24 cellular contexts compared by ENCODE assay signal in the genomic region with DNA sequence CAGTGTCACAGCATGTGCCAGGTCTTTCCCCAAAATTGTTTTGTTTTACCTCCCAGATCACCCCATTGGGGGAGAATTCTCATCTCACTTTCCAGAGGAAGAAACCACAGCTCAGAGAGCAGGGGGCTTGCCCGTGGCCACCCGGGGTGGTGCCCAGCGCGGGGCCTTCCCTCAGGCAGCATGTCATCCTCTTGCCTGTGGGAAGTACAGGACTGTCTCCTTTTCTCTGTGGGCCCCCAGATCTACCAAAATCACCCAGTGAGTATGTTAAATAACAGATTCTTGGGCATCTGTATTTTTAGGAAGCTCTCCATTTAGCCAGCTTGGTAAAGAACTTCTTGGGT. TPM values are rescaled to one million over a fixed set of nuclear protein-coding genes. Genes with fewer than 3 reads are reported as not detected.
A peak's percentile ranks its signal among the peaks of the same experiment; 100 is the strongest.
DNase-seq lines count a peak whose midpoint lies in the region; ATAC-seq and TF ChIP-seq lines count a peak whose summit lies in the region.
"Had no signal": no experiment of that assay in that cellular context is flagged by ENCODE, and none has a peak within 500 bp of the region (broad histone marks: within the 10 kb centered on the region; RNA-seq: fewer than 3 reads in every experiment).

No MANE protein-coding gene starts in this region.

- no peak for TF ChIP-seq POLR2A in heart left ventricle (IDR thresholded peaks at IDR 0.05)
- TF ChIP-seq POLR2A in sigmoid colon (IDR thresholded peaks at IDR 0.05): no peak
- no peak for TF ChIP-seq POLR2A in uterus (IDR thresholded peaks at IDR 0.05)

- POLR2A ChIA-PET in naive thymus-derived CD4-positive, alpha-beta T cell (lab: Charles Lee): no interaction called here

- H3K27ac ChIP-seq in heart left ventricle (peak overlapping the region; percentile 55 to 91 (median 80)), sigmoid colon (peak overlapping the region; percentile 19 to 60 (median 42)), uterus (peak overlapping the region; percentile 51 to 61)
- no peak overlapping the region for H3K27ac ChIP-seq in naive thymus-derived CD4-positive, alpha-beta T cell (ENCODE audit: low read depth, low read length)
- H3K27ac ChIP-seq: parathyroid adenoma had no signal

- H3K4me1 ChIP-seq in heart left ventricle (peaks cover 0 to 50% (median 34%) of the 10 kb centered on the region in 12 donors), sigmoid colon (peaks cover 0 to 20% (median 6%) of the 10 kb centered on the region in 4 donors), uterus (peaks cover 0 to 6% of the 10 kb centered on the region in 2 donors)
- no peaks in the 10 kb centered on the region for H3K4me1 ChIP-seq in naive thymus-derived CD4-positive, alpha-beta T cell (ENCODE audit: control insufficient read depth in 2 of 2, insufficient read depth in 2 of 2, low read length in 2 of 2)
- H3K4me1 ChIP-seq: parathyroid adenoma had no signal

- TF ChIP-seq EP300 in sigmoid colon (IDR thresholded peaks at IDR 0.05): no peak

- H3K4me3 ChIP-seq in heart left ventricle (no peak overlapping the region), sigmoid colon (no peak overlapping the region), uterus (no peak overlapping the region)
- no peak overlapping the region for H3K4me3 ChIP-seq in naive thymus-derived CD4-positive, alpha-beta T cell (ENCODE audit: low read length)
- H3K4me3 ChIP-seq: GM23338, smooth muscle cell had no signal

- H3K27me3 Mint-ChIP-seq in brain: peaks cover 3% of the 10 kb centered on the region
- no peaks in the 10 kb centered on the region for H3K27me3 Mint-ChIP-seq in naive thymus-derived CD4-positive, alpha-beta T cell
- H3K27me3 Mint-ChIP-seq: activated B cell treated with CpG ODN at 0.5 μM for 24 hours; activated CD4-positive, alpha-beta memory T cell treated with anti-CD3 and anti-CD28 coated beads for 36 hours had no signal

- peak overlapping the region in 4 of 5 experiments; percentile 26 to 68 (median 45) for H3K27ac Mint-ChIP-seq in brain
- H3K27ac Mint-ChIP-seq in naive thymus-derived CD4-positive, alpha-beta T cell: no peak overlapping the region
- H3K27ac Mint-ChIP-seq: activated B cell treated with CpG ODN at 0.5 μM for 24 hours; activated CD4-positive, alpha-beta memory T cell treated with anti-CD3 and anti-CD28 coated beads for 36 hours; activated naive CD4-positive, alpha-beta T cell treated with anti-CD3 and anti-CD28 coated beads, Interleukin-2, amount 10 ng/mL, durations not matched to agents 7 days and 5 days; GM23338 had no signal

- H3K4me1 Mint-ChIP-seq in brain: peaks cover 38% of the 10 kb centered on the region
- peaks cover 0 to 3% (median 1%) of the 10 kb centered on the region in 7 donors for H3K4me1 Mint-ChIP-seq in naive thymus-derived CD4-positive, alpha-beta T cell

- ATAC-seq in heart left ventricle: peak; percentile 2 to 9 (median 4)
- no peak for ATAC-seq in naive thymus-derived CD4-positive, alpha-beta T cell
- ATAC-seq: GM23338 had no signal

- DNase-seq in heart left ventricle: no peak
- no peak for DNase-seq in sigmoid colon
- no peak for DNase-seq in uterus
- no peak for DNase-seq in activated naive CD4-positive, alpha-beta T cell treated with Interleukin-2 at 50 U/mL for 16 hours
- no peak for DNase-seq in epidermal melanocyte (ENCODE audit: insufficient read length, low spot score)
- DNase-seq in naive thymus-derived CD4-positive, alpha-beta T cell: no peak
- DNase-seq: activated B cell treated with CpG ODN at 0.5 μM for 24 hours; activated CD4-positive, alpha-beta memory T cell treated with anti-CD3 and anti-CD28 coated beads for 36 hours; activated naive CD4-positive, alpha-beta T cell treated with anti-CD3 and anti-CD28 coated beads, Interleukin-2, amount 10 ng/mL, durations not matched to agents 7 days and 5 days; activated T-cell treated with anti-CD3 and anti-CD28 coated beads, Interleukin-2, amount 50 U/mL, for 1 hour; EL; NCI-H1105; NCI-H526; SHP77 treated with DMSO at 0.1 percent for 48 hours; stimulated activated CD4-positive, alpha-beta T cell treated with anti-CD3 and anti-CD28 coated beads, Interleukin-4, amount 100 ng/mL, for 4 hours had no signal

- CTCF ChIA-PET in naive thymus-derived CD4-positive, alpha-beta T cell (lab: Charles Lee): interaction anchor here (0.6 kb wide), 1 partner anchor 11 kb away, joined by 3 read pairs; no protein-coding TSS in a partner anchor

- H3K27me3 ChIP-seq in heart left ventricle (no peaks in the 10 kb centered on the region), sigmoid colon (no peaks in the 10 kb centered on the region), uterus (no peaks in the 10 kb centered on the region)
- no peaks in the 10 kb centered on the region for H3K27me3 ChIP-seq in naive thymus-derived CD4-positive, alpha-beta T cell (ENCODE audit: control insufficient read depth in 2 of 2, insufficient read depth in 2 of 2, low read length in 2 of 2)

- H3K4me3 Mint-ChIP-seq in brain: no peak overlapping the region
- H3K4me3 Mint-ChIP-seq in naive thymus-derived CD4-positive, alpha-beta T cell: no peak overlapping the region
- H3K4me3 Mint-ChIP-seq: activated B cell treated with CpG ODN at 0.5 μM for 24 hours; activated CD4-positive, alpha-beta memory T cell treated with anti-CD3 and anti-CD28 coated beads for 36 hours; activated naive CD4-positive, alpha-beta T cell treated with anti-CD3 and anti-CD28 coated beads, Interleukin-2, amount 10 ng/mL, durations not matched to agents 7 days and 5 days; GM23338 had no signal

- intact Hi-C loops in heart left ventricle (cut with DNase I) (loop anchor here in 2 of 10 donors (5.0 kb wide), 1 partner anchor 170 kb away; no protein-coding TSS in a partner anchor), sigmoid colon (cut with DNase I) (no loop called here), uterus (cut with DNase I; ENCODE audit: low total_unique reads) (no loop called here)
- intact Hi-C loops in naive thymus-derived CD4-positive, alpha-beta T cell (cut with micrococcal nuclease): no loop called here

- H3K36me3 ChIP-seq in heart left ventricle (peaks cover 0 to 4% (median 0%) of the 10 kb centered on the region in 9 donors), sigmoid colon (peaks cover 0 to 9% (median 0%) of the 10 kb centered on the region in 4 donors), uterus (no peaks in the 10 kb centered on the region)
- H3K36me3 ChIP-seq in naive thymus-derived CD4-positive, alpha-beta T cell (ENCODE audit: control insufficient read depth in 2 of 3, insufficient read depth in 3 of 3, low read length in 3 of 3): no peaks in the 10 kb centered on the region

- no peaks in the 10 kb centered on the region for H3K9me3 Mint-ChIP-seq in brain
- no peaks in the 10 kb centered on the region for H3K9me3 Mint-ChIP-seq in naive thymus-derived CD4-positive, alpha-beta T cell
- H3K9me3 Mint-ChIP-seq: activated B cell treated with CpG ODN at 0.5 μM for 24 hours; activated CD4-positive, alpha-beta memory T cell treated with anti-CD3 and anti-CD28 coated beads for 36 hours; activated naive CD4-positive, alpha-beta T cell treated with anti-CD3 and anti-CD28 coated beads, Interleukin-2, amount 10 ng/mL, durations not matched to agents 7 days and 5 days; GM23338 had no signal

- peaks cover 5% of the 10 kb centered on the region for H3K36me3 Mint-ChIP-seq in brain
- peaks cover 0 to 3% (median 0%) of the 10 kb centered on the region in 5 donors for H3K36me3 Mint-ChIP-seq in naive thymus-derived CD4-positive, alpha-beta T cell
- H3K36me3 Mint-ChIP-seq: activated CD4-positive, alpha-beta memory T cell treated with anti-CD3 and anti-CD28 coated beads for 36 hours; activated naive CD4-positive, alpha-beta T cell treated with anti-CD3 and anti-CD28 coated beads, Interleukin-2, amount 10 ng/mL, durations not matched to agents 7 days and 5 days had no signal

- 74 to 93% (median 88%) methylated on average over 3 to 4 of the region's 4 CpGs for WGBS in heart left ventricle, 4 donors
- 91 to 99% methylated on average over 4 of the region's 4 CpGs for WGBS in sigmoid colon, 2 donors

- no peaks in the 10 kb centered on the region for H3K9me3 ChIP-seq in heart left ventricle
- no peaks in the 10 kb centered on the region for H3K9me3 ChIP-seq in sigmoid colon
- H3K9me3 ChIP-seq in uterus: no peaks in the 10 kb centered on the region
- H3K9me3 ChIP-seq in naive thymus-derived CD4-positive, alpha-beta T cell (ENCODE audit: control insufficient read depth in 2 of 3, low read length in 3 of 3): no peaks in the 10 kb centered on the region

- no peak for TF ChIP-seq CTCF in brain (conservative IDR thresholded peaks at IDR 0.05)
- no peak for TF ChIP-seq CTCF in heart left ventricle (IDR thresholded peaks at IDR 0.05)
- no peak for TF ChIP-seq CTCF in sigmoid colon (IDR thresholded peaks at IDR 0.05)
- TF ChIP-seq CTCF in uterus (IDR thresholded peaks at IDR 0.05): no peak

RNA-seq across cellular contexts. Expression of a gene that starts 5.9 kb away (rescaled TPM):
- polyA plus RNA-seq in brain (ENCODE audit: insufficient read depth, low read depth, low replicate concordance) (35.8 TPM), heart left ventricle (10 to 100 TPM; 12.0 to 18.6 TPM), sigmoid colon (1 to 10 TPM; 1.8 to 4.0 (median 2.8) TPM)
- total RNA-seq in heart left ventricle (10 to 100 TPM in 8 of 9 donors, 1 to 10 TPM in 1; 8.3 to 26.8 (median 17.8) TPM), sigmoid colon (10 to 100 TPM in 1 of 4 donors, 1 to 10 TPM in 3; 4.6 to 11.1 (median 6.7) TPM), uterus (10 to 100 TPM in 1 of 4 donors, 1 to 10 TPM in 1, under 1 TPM in 1, not detected in 1; 0.26 to 11.1 (median 3.0) TPM)
- total RNA-seq in naive thymus-derived CD4-positive, alpha-beta T cell: 10 to 100 TPM in 2 of 5 experiments, 1 to 10 TPM in 3; 3.0 to 12.8 (median 6.3) TPM
- 1 to 10 TPM; 2.0 to 4.0 TPM for polyA plus RNA-seq in naive thymus-derived CD4-positive, alpha-beta T cell
- total RNA-seq: smooth muscle cell had no signal
- polyA plus RNA-seq: smooth muscle cell had no signal

RNA-seq across cellular contexts. Expression of a gene that starts 35.5 kb away (rescaled TPM):
- polyA plus RNA-seq in brain (ENCODE audit: insufficient read depth, low read depth, low replicate concordance) (89.0 TPM), heart left ventricle (100 to 1,000 TPM in 1 of 2 donors, 10 to 100 TPM in 1; 75.7 to 159 TPM), sigmoid colon (100 to 1,000 TPM in 2 of 3 donors, 10 to 100 TPM in 1; 66.1 to 114 (median 105) TPM)
- total RNA-seq in heart left ventricle (100 to 1,000 TPM; 152 to 251 (median 209) TPM), sigmoid colon (100 to 1,000 TPM in 1 of 4 donors, 10 to 100 TPM in 3; 68.6 to 114 (median 71.8) TPM), uterus (10 to 100 TPM; 31.8 to 77.2 (median 62.7) TPM)
- total RNA-seq in naive thymus-derived CD4-positive, alpha-beta T cell: 100 to 1,000 TPM in 2 of 5 experiments, 10 to 100 TPM in 3; 90.0 to 132 (median 96.5) TPM
- polyA plus RNA-seq in naive thymus-derived CD4-positive, alpha-beta T cell: 1 to 10 TPM; 8.9 to 9.2 TPM

RNA-seq across cellular contexts. Expression of a gene that starts 38.2 kb away (rescaled TPM):
- polyA plus RNA-seq in brain (ENCODE audit: insufficient read depth, low read depth, low replicate concordance) (21.8 TPM), heart left ventricle (1 to 10 TPM; 5.0 to 9.7 TPM), sigmoid colon (1 to 10 TPM; 1.2 to 9.1 (median 1.6) TPM)
- total RNA-seq in heart left ventricle (10 to 100 TPM in 2 of 9 donors, 1 to 10 TPM in 7; 4.1 to 30.4 (median 5.9) TPM), sigmoid colon (10 to 100 TPM in 2 of 4 donors, 1 to 10 TPM in 2; 3.6 to 15.6 (median 9.7) TPM), uterus (10 to 100 TPM in 2 of 4 donors, 1 to 10 TPM in 2; 2.7 to 32.4 (median 15.4) TPM)
- under 1 TPM in 2 of 5 experiments, not detected in 3; 0.22 to 0.37 TPM for total RNA-seq in naive thymus-derived CD4-positive, alpha-beta T cell
- polyA plus RNA-seq in naive thymus-derived CD4-positive, alpha-beta T cell: under 1 TPM in 1 of 2 donors, not detected in 1; 0.17 TPM
- total RNA-seq: activated B cell treated with CpG ODN at 0.5 μM for 24 hours had no signal

RNA-seq across cellular contexts. Expression of a gene that starts 41.2 kb away (rescaled TPM):
- polyA plus RNA-seq in brain (ENCODE audit: insufficient read depth, low read depth, low replicate concordance) (not detected), heart left ventricle (not detected), sigmoid colon (under 1 TPM in 1 of 3 donors, not detected in 2; 0.01 TPM)
- total RNA-seq in heart left ventricle (not detected), sigmoid colon (under 1 TPM in 1 of 4 donors, not detected in 3; 0.16 TPM), uterus (not detected)
- total RNA-seq in naive thymus-derived CD4-positive, alpha-beta T cell: under 1 TPM in 2 of 5 experiments, not detected in 3; 0.13 to 0.54 TPM
- polyA plus RNA-seq in naive thymus-derived CD4-positive, alpha-beta T cell: under 1 TPM; 0.05 to 0.06 TPM
- total RNA-seq: activated B cell treated with CpG ODN at 0.5 μM for 24 hours, aorta, chondrocyte, GM23338, LHCN-M2, lung microvascular endothelial cell, smooth muscle cell, subcutaneous adipose tissue had no signal
- polyA plus RNA-seq: aorta had no signal

Comparison
In these comparisons a context has a peak if more than half of its experiments do, and no peak if none do; other contexts are left out.
1. H3K27ac Mint-ChIP-seq: peak in brain (4 of 5); none in naive thymus-derived CD4-positive, alpha-beta T cell (0 of 9).